ENCODE assay signal across 13 cellular contexts in the genomic region with DNA sequence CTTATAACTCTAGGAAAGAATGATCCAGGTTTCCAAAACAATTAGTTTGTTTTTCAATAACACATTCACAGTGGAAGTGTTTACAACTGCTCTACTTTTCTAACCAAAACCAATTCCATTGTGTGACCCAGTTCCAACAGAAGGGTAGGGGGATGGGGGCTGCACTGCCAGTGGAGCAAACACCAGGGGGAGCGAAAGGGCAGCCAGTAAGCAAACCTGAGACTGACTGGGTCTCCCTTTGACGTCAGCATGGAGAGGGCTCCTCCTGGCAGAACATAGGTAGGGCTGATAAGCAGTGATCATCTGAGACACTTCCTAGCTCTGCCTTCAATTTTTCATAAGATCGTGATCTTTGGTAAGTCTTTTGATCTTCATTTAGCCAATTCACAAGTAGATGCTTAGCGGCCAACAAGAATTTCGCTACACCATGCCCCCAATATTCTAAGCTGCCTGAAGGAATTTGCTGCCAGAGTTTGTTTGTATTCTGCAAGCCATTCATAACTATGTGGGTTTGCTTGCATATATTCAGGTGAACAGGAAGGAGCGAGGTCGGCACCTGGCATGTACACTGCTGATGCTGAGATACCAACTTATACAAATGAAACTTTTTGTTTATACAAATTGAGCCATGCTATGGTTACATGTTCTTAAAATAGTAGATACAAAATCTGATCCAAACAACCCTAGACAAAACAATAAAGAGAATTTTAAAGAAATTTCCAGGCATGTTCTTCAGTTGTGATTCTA. TPM values are rescaled to one million over a fixed set of nuclear protein-coding genes. Genes with fewer than 3 reads are reported as not detected.
DNase-seq lines count a peak whose midpoint lies in the region; ATAC-seq and TF ChIP-seq lines count a peak whose summit lies in the region.
"Had no signal": no experiment of that assay in that cellular context is flagged by ENCODE, and none has a peak within 500 bp of the region (broad histone marks: within the 10 kb centered on the region; RNA-seq: fewer than 3 reads in every experiment).

No MANE protein-coding gene starts in this region.

- no peaks in the 10 kb centered on the region for H4K20me1 ChIP-seq in H9 (ENCODE audit: control insufficient read depth, insufficient read depth, insufficient read length)

- no peak overlapping the region for H3K9ac ChIP-seq in H9 (ENCODE audit: extremely low read depth, insufficient read length, low read length)

- no CpG with 5 or more reads among the region's 7 CpGs for WGBS in H9 (ENCODE audit: extremely low coverage, insufficient read length, low lambda C conversion rate)
- no CpG with 5 or more reads among the region's 7 CpGs for whole genome bisulfite sequencing in iPS DF 6.9 (ENCODE audit: insufficient coverage, insufficient read length)

- H3K9me3 Mint-ChIP-seq in H9, result no peaks in the 10 kb centered on the region
- no peaks in the 10 kb centered on the region for H3K9me3 Mint-ChIP-seq in naive thymus-derived CD8-positive, alpha-beta T cell
- H3K9me3 Mint-ChIP-seq: IgD-negative memory B cell; stimulated activated naive CD8-positive, alpha-beta T cell treated with anti-CD3 and anti-CD28 coated beads, Interleukin-15, Interleukin-2, amounts not matched to agents 100 ng/mL and 50 ng/mL, for 24 hours had no signal

- no peak overlapping the region for H2BK5ac ChIP-seq in H9 (ENCODE audit: insufficient read length, low read length)

- H3K9me3 ChIP-seq in A673 (ENCODE audit: low read depth, low read length, poor library complexity, severe bottlenecking) (no peaks in the 10 kb centered on the region), H9 (ENCODE audit: control insufficient read depth, low read depth, low read length) (no peaks in the 10 kb centered on the region), iPS DF 6.9 (ENCODE audit: control insufficient read depth, insufficient read depth, low read length) (no peaks in the 10 kb centered on the region; the same call in 1 of the 2 replicates)

- no peaks in the 10 kb centered on the region for H3K79me1 ChIP-seq in H9 (ENCODE audit: insufficient read depth, low read depth, low read length, poor library complexity, severe bottlenecking)

- no peak overlapping the region; a peak in 1 of 7 replicates for H3K27ac Mint-ChIP-seq in H9
- no peak overlapping the region for H3K27ac Mint-ChIP-seq in naive thymus-derived CD8-positive, alpha-beta T cell
- H3K27ac Mint-ChIP-seq: IgD-negative memory B cell; stimulated activated naive CD8-positive, alpha-beta T cell treated with anti-CD3 and anti-CD28 coated beads, Interleukin-15, Interleukin-2, amounts not matched to agents 100 ng/mL and 50 ng/mL, for 24 hours had no signal

- no peak overlapping the region for H3K4me3 Mint-ChIP-seq in H9
- no peak overlapping the region for H3K4me3 Mint-ChIP-seq in naive thymus-derived CD8-positive, alpha-beta T cell
- H3K4me3 Mint-ChIP-seq: IgD-negative memory B cell; stimulated activated naive CD8-positive, alpha-beta T cell treated with anti-CD3 and anti-CD28 coated beads, Interleukin-15, Interleukin-2, amounts not matched to agents 100 ng/mL and 50 ng/mL, for 24 hours had no signal

- H3K23ac ChIP-seq in H9 (ENCODE audit: insufficient read length, low read depth, low read length), result no peak overlapping the region

- H3K23me2 ChIP-seq in H9 (ENCODE audit: insufficient read length, low read depth, low read length, poor library complexity, severe bottlenecking), result no peaks in the 10 kb centered on the region

- POLR2A ChIA-PET in A673 (lab: Charles Lee; ENCODE audit: low non-redundant PET), result no interaction called here
- POLR2A ChIA-PET in naive thymus-derived CD8-positive, alpha-beta T cell (lab: Charles Lee), result no interaction called here

- H3K4me2 ChIP-seq in H9 (ENCODE audit: insufficient read depth, insufficient read length, low read length), result no peak overlapping the region

- H3K4me3 ChIP-seq in A673 (ENCODE audit: low read depth, low read length, poor library complexity, severe bottlenecking), result no peak overlapping the region
- H3K4me3 ChIP-seq in iPS DF 6.9 (ENCODE audit: low read length), result no peak overlapping the region
- H3K4me3 ChIP-seq: SK-N-MC had no signal

- no peaks in the 10 kb centered on the region for H3K27me3 Mint-ChIP-seq in H9 (ENCODE audit: low read depth)
- peaks cover 0 to 9% (median 3%) of the 10 kb centered on the region in 5 donors for H3K27me3 Mint-ChIP-seq in naive thymus-derived CD8-positive, alpha-beta T cell
- H3K27me3 Mint-ChIP-seq: IgD-negative memory B cell; stimulated activated naive CD8-positive, alpha-beta T cell treated with anti-CD3 and anti-CD28 coated beads, Interleukin-15, Interleukin-2, amounts not matched to agents 100 ng/mL and 50 ng/mL, for 24 hours had no signal

- H2BK20ac ChIP-seq in H9 (ENCODE audit: low read depth, low read length, poor library complexity, severe bottlenecking), result no peak overlapping the region

- no peak overlapping the region for H4K8ac ChIP-seq in H9 (replicated peaks; ENCODE audit: insufficient read length, low read depth, low read length)

- no peak overlapping the region for H3T11ph ChIP-seq in H9 (ENCODE audit: low read length)

- H3K18ac ChIP-seq in H9 (ENCODE audit: insufficient read length, low read depth, low read length), result no peak overlapping the region

- H3K4me1 ChIP-seq in A673 (ENCODE audit: insufficient read depth, low read length, poor library complexity, severe bottlenecking), result no peaks in the 10 kb centered on the region
- H3K4me1 ChIP-seq in H9 (ENCODE audit: insufficient read depth, low read length), result no peaks in the 10 kb centered on the region
- H3K4me1 ChIP-seq in iPS DF 6.9 (ENCODE audit: control insufficient read depth, insufficient read depth, low read length), result peaks cover 2% of the 10 kb centered on the region; the same call in 1 of the 2 replicates

- no peak overlapping the region for H3K4ac ChIP-seq in H9 (ENCODE audit: low read depth, low read length)

- no peak overlapping the region for H2AK5ac ChIP-seq in H9 (ENCODE audit: insufficient read length, low read length)

- H3K36me3 ChIP-seq in A673 (ENCODE audit: insufficient read depth, low read length, poor library complexity, severe bottlenecking) (no peaks in the 10 kb centered on the region), iPS DF 6.9 (ENCODE audit: control insufficient read depth, insufficient read depth, low read length) (no peaks in the 10 kb centered on the region)

- TF ChIP-seq CTCF in A673 (conservative IDR thresholded peaks at IDR 0.05; ENCODE audit: low read depth, low read length) (peak; percentile 30; the same call in 1 of the 2 replicates), H9 (conservative IDR thresholded peaks at IDR 0.05) (peak; percentile 88)

- H2AFZ ChIP-seq in H9 (ENCODE audit: low read length), result no peak overlapping the region

- H3K36me3 Mint-ChIP-seq in H9 (ENCODE audit: insufficient read depth in 1 of 3, low read depth in 3 of 3), result no peaks in the 10 kb centered on the region; a peak in 2 of 7 replicates
- H3K36me3 Mint-ChIP-seq in naive thymus-derived CD8-positive, alpha-beta T cell, result no peaks in the 10 kb centered on the region
- H3K36me3 Mint-ChIP-seq: IgD-negative memory B cell had no signal

- no peak overlapping the region for H3K27ac ChIP-seq in A673 (ENCODE audit: low read depth, low read length, poor library complexity, severe bottlenecking)
- no peak overlapping the region for H3K27ac ChIP-seq in H9 (ENCODE audit: insufficient read length, low read depth, low read length)
- no peak overlapping the region for H3K27ac ChIP-seq in iPS DF 6.9 (ENCODE audit: low read length)
- H3K27ac ChIP-seq: SK-N-MC had no signal

- H3K14ac ChIP-seq in H9 (ENCODE audit: insufficient read depth, low read length), result no peak overlapping the region

- H3K79me2 ChIP-seq in H9 (ENCODE audit: insufficient read depth, low read length), result no peaks in the 10 kb centered on the region

- DNase-seq in A673 (ENCODE audit: low spot score), result peak; percentile 10
- peak; percentile 84 for DNase-seq in H9
- DNase-seq in RPMI7951 (ENCODE audit: low read depth), result peak; percentile 37
- peak; percentile 33 for DNase-seq in iPS DF 6.9 (ENCODE audit: low read depth, low spot score)
- DNase-seq in dedifferentiated amniotic fluid mesenchymal stem cell (ENCODE audit: extremely low spot score), result no peak
- no peak for DNase-seq in naive thymus-derived CD8-positive, alpha-beta T cell
- DNase-seq: effector CD4-positive, alpha-beta T cell; small intestine had no signal

- no peak for ATAC-seq in naive thymus-derived CD8-positive, alpha-beta T cell
- ATAC-seq in HG02759 (IDR thresholded peaks at IDR 0.05; ENCODE audit: unreplicated experiment), result no peak
- no peak for ATAC-seq in HG03520 (IDR thresholded peaks at IDR 0.05; ENCODE audit: unreplicated experiment)

- CTCF ChIA-PET in A673 (lab: Charles Lee), result no interaction called here

- H3K56ac ChIP-seq in H9 (ENCODE audit: insufficient read length, low read depth, low read length), result no peak overlapping the region

- intact Hi-C loops in A673 (cut with micrococcal nuclease; ENCODE audit: unreplicated experiment), result no loop called here

- no TSS peak for BruUV-seq in A673 (replicated peaks; lab: Mats Ljungman, UMichigan)

- no peak overlapping the region for H4K91ac ChIP-seq in H9 (ENCODE audit: insufficient read length, low read depth, low read length)

- H4K5ac ChIP-seq in H9 (ENCODE audit: insufficient read length, low read depth, low read length), result no peak overlapping the region

- peaks cover 8 to 11% of the 10 kb centered on the region in 2 experiments for H3K4me1 Mint-ChIP-seq in H9
- H3K4me1 Mint-ChIP-seq in naive thymus-derived CD8-positive, alpha-beta T cell, result no peaks in the 10 kb centered on the region
- H3K4me1 Mint-ChIP-seq: IgD-negative memory B cell had no signal

- no peak overlapping the region for H2BK120ac ChIP-seq in H9 (ENCODE audit: low read depth, low read length, poor library complexity, severe bottlenecking)

- H3K27me3 ChIP-seq in A673 (replicated peaks; ENCODE audit: insufficient read depth, low read depth, low read length, poor library complexity) (no peaks in the 10 kb centered on the region), H9 (ENCODE audit: insufficient read depth, low read length) (no peaks in the 10 kb centered on the region), iPS DF 6.9 (ENCODE audit: control insufficient read depth, insufficient read depth, low read length) (no peaks in the 10 kb centered on the region)

- H2BK15ac ChIP-seq in H9 (ENCODE audit: low read depth, low read length), result no peak overlapping the region

- H2BK12ac ChIP-seq in H9 (ENCODE audit: insufficient read length, low read depth, low read length), result no peak overlapping the region

RNA-seq across cellular contexts. Expression of a gene that starts 45.9 kb away (rescaled TPM):
- total RNA-seq in A673 (2021) (0.56 and 0.66 TPM in 2 replicates), H9 (2021) (7.6 and 7.8 TPM in 2 replicates)
- 28.6 and 34.7 TPM in 2 replicates for total RNA-seq in RPMI7951 (2014; rRNA removed; shearing (Covaris generic))
- not detected for total RNA-seq in naive thymus-derived CD8-positive, alpha-beta T cell
- polyA plus RNA-seq in naive thymus-derived CD8-positive, alpha-beta T cell, result not detected
- polyA plus RNA-seq: IgD-negative memory B cell had no signal

Comparison
In these comparisons a context has a peak if more than half of its experiments do, and no peak if none do; other contexts are left out.
1. DNase-seq: peak in A673 (single experiment), H9 (single experiment), RPMI7951 (single experiment) and iPS DF 6.9 (single experiment); none in dedifferentiated amniotic fluid mesenchymal stem cell (single experiment) and naive thymus-derived CD8-positive, alpha-beta T cell (0 of 10).